9 cellular contexts compared by ENCODE assay signal in the genomic region with DNA sequence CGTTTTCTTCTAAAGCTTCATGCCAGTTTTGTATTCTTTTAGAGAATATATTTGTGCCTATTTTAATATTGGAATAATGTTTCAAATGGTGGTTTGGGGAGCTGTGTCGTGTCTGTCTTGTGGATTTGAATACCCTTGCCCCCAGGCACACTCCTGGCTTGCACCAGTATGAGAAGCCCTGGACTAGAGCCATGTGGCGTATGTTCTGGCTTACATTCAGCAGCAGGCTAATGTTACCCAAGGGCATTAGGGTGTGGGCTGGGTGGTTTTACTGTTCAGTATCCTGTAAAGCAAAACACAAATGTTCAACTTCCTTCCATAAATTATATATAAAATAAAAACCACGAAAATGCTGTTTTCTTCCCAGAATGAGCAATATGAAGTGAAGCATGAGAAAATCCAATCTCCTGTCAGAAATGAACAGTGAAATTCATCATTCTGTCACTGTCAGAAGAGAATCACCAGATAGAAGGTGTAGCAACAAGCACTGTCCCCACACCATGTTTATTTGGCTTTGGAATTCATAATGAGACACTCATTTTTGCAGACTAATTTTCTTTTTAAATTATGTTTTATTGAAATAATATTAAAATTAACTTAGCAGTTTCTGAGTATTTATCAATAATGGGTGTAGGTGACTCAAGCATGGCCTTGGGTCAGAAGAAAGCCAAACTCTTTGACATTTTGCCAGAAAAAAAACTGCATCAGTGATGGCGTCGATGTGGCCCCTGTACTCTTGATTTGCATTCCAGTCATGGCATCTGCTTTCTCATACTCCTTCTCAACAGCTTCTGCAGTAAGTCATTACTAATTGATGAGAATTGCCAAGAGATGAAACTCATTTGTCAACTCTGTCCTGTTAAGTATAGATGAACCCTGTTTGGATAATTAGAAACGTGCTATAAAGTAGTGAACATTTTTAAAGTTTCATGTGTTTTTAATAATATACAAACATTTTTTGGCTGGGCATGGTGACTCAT. TPM values are rescaled to one million over a fixed set of nuclear protein-coding genes. Genes with fewer than 3 reads are reported as not detected.
DNase-seq lines count a peak whose midpoint lies in the region; ATAC-seq and TF ChIP-seq lines count a peak whose summit lies in the region.
"Had no signal": no experiment of that assay in that cellular context is flagged by ENCODE, and none has a peak within 500 bp of the region (broad histone marks: within the 10 kb centered on the region; RNA-seq: fewer than 3 reads in every experiment).

No MANE protein-coding gene starts in this region.

- DNase-seq in NCI-H345 (lab: John Stamatoyannopoulos, UW) (peak; percentile 23), NCI-H345 treated with DMSO at 0.1 percent for 48 hours (lab: John Stamatoyannopoulos, UW; ENCODE audit: unreplicated experiment) (no peak), SK-N-SH (peak; percentile 76), cardiac muscle cell (ENCODE audit: low read depth in 1 of 2, low spot score in 1 of 2) (peak; percentile 35 to 69), stromal cell of bone marrow (ENCODE audit: low read depth) (peak; percentile 40), NCI-H1417 treated with DMSO at 0.1 percent for 48 hours (lab: John Stamatoyannopoulos, UW) (no peak), NCI-H1105 treated with DMSO at 0.1 percent for 48 hours (lab: John Stamatoyannopoulos, UW) (no peak)
- no peak for DNase-seq in CD4-positive, alpha-beta T cell
- DNase-seq: NCI-H1105 had no signal

- 0 out of 2 replicates have a peak, but pooled peaks have one; percentile 2 for TF ChIP-seq RAD21 in SK-N-SH (IDR thresholded peaks at IDR 0.05; ENCODE audit: low read length)

- no peaks in the 10 kb centered on the region for H3K27me3 Mint-ChIP-seq in CD4-positive, alpha-beta T cell

- H4K20me1 ChIP-seq in SK-N-SH (ENCODE audit: insufficient read depth), result peaks cover 23% of the 10 kb centered on the region

- TF ChIP-seq CTCF in SK-N-SH (IDR thresholded peaks at IDR 0.05) (no peak), cardiac muscle cell (IDR thresholded peaks at IDR 0.05; ENCODE audit: low read depth, low read length) (no peak)
- no peak for TF ChIP-seq CTCF in CD4-positive, alpha-beta T cell (IDR thresholded peaks at IDR 0.05)

- no peak for ATAC-seq in CD4-positive, alpha-beta T cell (ENCODE audit: poor library complexity)

- POLR2A ChIA-PET in SK-N-SH (lab: Yijun Ruan, JAX), result no interaction called here
- POLR2A ChIA-PET in CD4-positive, alpha-beta T cell (lab: Charles Lee), result no interaction called here

- peaks cover 12% of the 10 kb centered on the region for H3K4me1 Mint-ChIP-seq in CD4-positive, alpha-beta T cell (ENCODE audit: low read depth)

- peak overlapping the region; percentile 55; the same call in 1 of the 2 replicates for H3K4me2 ChIP-seq in SK-N-SH

- 10% methylated on average over 7 of the region's 7 CpGs for WGBS in SK-N-SH (ENCODE audit: low lambda C conversion rate)

- CTCF ChIA-PET in SK-N-SH (lab: Yijun Ruan, JAX), result interaction anchor here (0.6 to 2.7 kb wide), 9 partner anchors 20 to 206 kb away, joined by 3 to 14 read pairs (median 3); no protein-coding TSS in a partner anchor
- CTCF ChIA-PET in CD4-positive, alpha-beta T cell (lab: Charles Lee), result no interaction called here

- H3K4me1 ChIP-seq in SK-N-SH (ENCODE audit: control insufficient read depth in 1 of 2, insufficient read depth in 2 of 2, low read depth in 1 of 2, low read length in 1 of 2) (peaks cover 33 to 38% of the 10 kb centered on the region in 2 experiments), cardiac muscle cell (ENCODE audit: low read depth) (peaks cover 8% of the 10 kb centered on the region)

- no peaks in the 10 kb centered on the region for H3K9me3 ChIP-seq in SK-N-SH
- H3K9me3 ChIP-seq in cardiac muscle cell (ENCODE audit: low read depth), result no peaks in the 10 kb centered on the region
- H3K9me3 ChIP-seq in CD4-positive, alpha-beta T cell (ENCODE audit: control insufficient read depth, low read length), result no peaks in the 10 kb centered on the region

- H2AFZ ChIP-seq in SK-N-SH (ENCODE audit: low read depth), result no peak overlapping the region

- peaks cover 42% of the 10 kb centered on the region for H3F3A ChIP-seq in SK-N-SH (replicated peaks; ENCODE audit: insufficient read depth)

- H3K79me2 ChIP-seq in SK-N-SH (ENCODE audit: insufficient read depth), result peaks cover 89% of the 10 kb centered on the region

- no peaks in the 10 kb centered on the region for H3K27me3 ChIP-seq in SK-N-SH (ENCODE audit: insufficient read depth)
- H3K27me3 ChIP-seq in cardiac muscle cell, result no peaks in the 10 kb centered on the region
- H3K27me3 ChIP-seq in CD4-positive, alpha-beta T cell (ENCODE audit: control insufficient read depth, insufficient read depth, low read length), result no peaks in the 10 kb centered on the region

- intact Hi-C loops in CD4-positive, alpha-beta T cell (cut with DNase I, micrococcal nuclease), result loop anchor here (2.0 to 5.0 kb wide), 2 partner anchors 70 to 71 kb away; no protein-coding TSS in a partner anchor

- H3K9me2 ChIP-seq in SK-N-SH, result no peaks in the 10 kb centered on the region

- no peaks in the 10 kb centered on the region for H3K36me3 Mint-ChIP-seq in CD4-positive, alpha-beta T cell (ENCODE audit: low read depth)

- H3K9me3 Mint-ChIP-seq in CD4-positive, alpha-beta T cell, result no peaks in the 10 kb centered on the region

- H3K36me3 ChIP-seq in SK-N-SH (replicated peaks in 1 of 2; ENCODE audit: control insufficient read depth in 1 of 2, insufficient read depth in 2 of 2, low read length in 1 of 2), result no peaks in the 10 kb centered on the region
- H3K36me3 ChIP-seq in cardiac muscle cell, result no peaks in the 10 kb centered on the region

- H3K9ac ChIP-seq in SK-N-SH, result no peak overlapping the region

- no peak overlapping the region for H3K4me3 ChIP-seq in SK-N-SH (ENCODE audit: low read depth in 2 of 2, low read length in 1 of 2)
- no peak overlapping the region for H3K4me3 ChIP-seq in cardiac muscle cell

- no peak overlapping the region for H3K27ac Mint-ChIP-seq in CD4-positive, alpha-beta T cell

- peak overlapping the region; percentile 46 to 96 for H3K27ac ChIP-seq in SK-N-SH (ENCODE audit: low read depth in 2 of 2, low read length in 1 of 2)
- H3K27ac ChIP-seq in cardiac muscle cell, result no peak overlapping the region
- H3K27ac ChIP-seq in CD4-positive, alpha-beta T cell (ENCODE audit: low read depth, low read length), result no peak overlapping the region

- peak; percentile 14 to 83; a peak in 2 of 4 replicates for TF ChIP-seq EP300 in SK-N-SH (IDR thresholded peaks at IDR 0.05; ENCODE audit: borderline replicate concordance in 1 of 2, low read depth in 1 of 2, low read length in 1 of 2)

- no peak overlapping the region for H3K4me3 Mint-ChIP-seq in CD4-positive, alpha-beta T cell

TF ChIP-seq in SK-N-SH, 30 proteins besides CTCF, POLR2A, EP300 and RAD21 (continues in another document):
- TF ChIP-seq SMC3 (IDR thresholded peaks at IDR 0.05; ENCODE audit: low read depth, low read length) (no peak), MEF2A (IDR thresholded peaks at IDR 0.05; ENCODE audit: borderline replicate concordance, low read depth) (no peak), FOXM1 (IDR thresholded peaks at IDR 0.05; ENCODE audit: low read depth) (no peak), TEAD4 (IDR thresholded peaks at IDR 0.05; ENCODE audit: borderline replicate concordance, insufficient read depth) (0 out of 2 replicates have a peak, but pooled peaks have one; percentile 25), NRF1 (IDR thresholded peaks at IDR 0.05; ENCODE audit: low read depth, low read length) (no peak), FOXJ3 (CRISPR knock-in tag; IDR thresholded peaks at IDR 0.05) (no peak)
- TF ChIP-seq, protein P1, sequence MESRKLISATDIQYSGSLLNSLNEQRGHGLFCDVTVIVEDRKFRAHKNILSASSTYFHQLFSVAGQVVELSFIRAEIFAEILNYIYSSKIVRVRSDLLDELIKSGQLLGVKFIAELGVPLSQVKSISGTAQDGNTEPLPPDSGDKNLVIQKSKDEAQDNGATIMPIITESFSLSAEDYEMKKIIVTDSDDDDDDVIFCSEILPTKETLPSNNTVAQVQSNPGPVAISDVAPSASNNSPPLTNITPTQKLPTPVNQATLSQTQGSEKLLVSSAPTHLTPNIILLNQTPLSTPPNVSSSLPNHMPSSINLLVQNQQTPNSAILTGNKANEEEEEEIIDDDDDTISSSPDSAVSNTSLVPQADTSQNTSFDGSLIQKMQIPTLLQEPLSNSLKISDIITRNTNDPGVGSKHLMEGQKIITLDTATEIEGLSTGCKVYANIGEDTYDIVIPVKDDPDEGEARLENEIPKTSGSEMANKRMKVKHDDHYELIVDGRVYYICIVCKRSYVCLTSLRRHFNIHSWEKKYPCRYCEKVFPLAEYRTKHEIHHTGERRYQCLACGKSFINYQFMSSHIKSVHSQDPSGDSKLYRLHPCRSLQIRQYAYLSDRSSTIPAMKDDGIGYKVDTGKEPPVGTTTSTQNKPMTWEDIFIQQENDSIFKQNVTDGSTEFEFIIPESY (IDR thresholded peaks at IDR 0.05; ENCODE audit: borderline replicate concordance, low read depth), result no peak
- TF ChIP-seq, protein P2, sequence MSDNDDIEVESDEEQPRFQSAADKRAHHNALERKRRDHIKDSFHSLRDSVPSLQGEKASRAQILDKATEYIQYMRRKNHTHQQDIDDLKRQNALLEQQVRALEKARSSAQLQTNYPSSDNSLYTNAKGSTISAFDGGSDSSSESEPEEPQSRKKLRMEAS (IDR thresholded peaks at IDR 0.05; ENCODE audit: low read depth), result no peak
- TF ChIP-seq, protein P3, sequence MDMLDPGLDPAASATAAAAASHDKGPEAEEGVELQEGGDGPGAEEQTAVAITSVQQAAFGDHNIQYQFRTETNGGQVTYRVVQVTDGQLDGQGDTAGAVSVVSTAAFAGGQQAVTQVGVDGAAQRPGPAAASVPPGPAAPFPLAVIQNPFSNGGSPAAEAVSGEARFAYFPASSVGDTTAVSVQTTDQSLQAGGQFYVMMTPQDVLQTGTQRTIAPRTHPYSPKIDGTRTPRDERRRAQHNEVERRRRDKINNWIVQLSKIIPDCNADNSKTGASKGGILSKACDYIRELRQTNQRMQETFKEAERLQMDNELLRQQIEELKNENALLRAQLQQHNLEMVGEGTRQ (IDR thresholded peaks at IDR 0.05; ENCODE audit: borderline replicate concordance, low read depth, low read length), result no peak
- TF ChIP-seq, protein P4, sequence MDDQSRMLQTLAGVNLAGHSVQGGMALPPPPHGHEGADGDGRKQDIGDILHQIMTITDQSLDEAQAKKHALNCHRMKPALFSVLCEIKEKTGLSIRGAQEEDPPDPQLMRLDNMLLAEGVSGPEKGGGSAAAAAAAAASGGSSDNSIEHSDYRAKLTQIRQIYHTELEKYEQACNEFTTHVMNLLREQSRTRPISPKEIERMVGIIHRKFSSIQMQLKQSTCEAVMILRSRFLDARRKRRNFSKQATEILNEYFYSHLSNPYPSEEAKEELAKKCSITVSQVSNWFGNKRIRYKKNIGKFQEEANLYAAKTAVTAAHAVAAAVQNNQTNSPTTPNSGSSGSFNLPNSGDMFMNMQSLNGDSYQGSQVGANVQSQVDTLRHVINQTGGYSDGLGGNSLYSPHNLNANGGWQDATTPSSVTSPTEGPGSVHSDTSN (IDR thresholded peaks at IDR 0.05), result peak; percentile 54; the same call in 1 of the 2 replicates

RNA-seq across cellular contexts. Expression of a gene that starts 43.8 kb away (rescaled TPM):
- polyA plus RNA-seq in SK-N-SH (2012; rRNA removed) (18.4 and 19.0 TPM in 2 replicates), cardiac muscle cell (18.8 and 24.3 TPM in 2 replicates)
- polyA plus RNA-seq in SK-N-SH (2012; cell fraction: cytosol; rRNA removed), result 18.1 and 19.6 TPM in 2 replicates
- polyA plus RNA-seq in SK-N-SH (2012; cell fraction: nucleus; rRNA removed), result 33.7 TPM in 2 replicates
- 14.3 and 30.2 TPM in 2 replicates for total RNA-seq in cardiac muscle cell
- 1 to 10 TPM; 4.1 to 4.9 TPM for total RNA-seq in CD4-positive, alpha-beta T cell

Comparison
In these comparisons a context has a peak if more than half of its experiments do, and no peak if none do; other contexts are left out.
1. DNase-seq: peak in NCI-H345 (single experiment), SK-N-SH (single experiment), cardiac muscle cell (2 of 2) and stromal cell of bone marrow (single experiment); none in NCI-H345 treated with DMSO at 0.1 percent for 48 hours (single experiment), CD4-positive, alpha-beta T cell (0 of 10), NCI-H1417 treated with DMSO at 0.1 percent for 48 hours (single experiment) and NCI-H1105 treated with DMSO at 0.1 percent for 48 hours (single experiment).
2. H3K27ac ChIP-seq: peak in SK-N-SH (2 of 2); none in cardiac muscle cell (single experiment) and CD4-positive, alpha-beta T cell (single experiment).